In the genomic region with DNA sequence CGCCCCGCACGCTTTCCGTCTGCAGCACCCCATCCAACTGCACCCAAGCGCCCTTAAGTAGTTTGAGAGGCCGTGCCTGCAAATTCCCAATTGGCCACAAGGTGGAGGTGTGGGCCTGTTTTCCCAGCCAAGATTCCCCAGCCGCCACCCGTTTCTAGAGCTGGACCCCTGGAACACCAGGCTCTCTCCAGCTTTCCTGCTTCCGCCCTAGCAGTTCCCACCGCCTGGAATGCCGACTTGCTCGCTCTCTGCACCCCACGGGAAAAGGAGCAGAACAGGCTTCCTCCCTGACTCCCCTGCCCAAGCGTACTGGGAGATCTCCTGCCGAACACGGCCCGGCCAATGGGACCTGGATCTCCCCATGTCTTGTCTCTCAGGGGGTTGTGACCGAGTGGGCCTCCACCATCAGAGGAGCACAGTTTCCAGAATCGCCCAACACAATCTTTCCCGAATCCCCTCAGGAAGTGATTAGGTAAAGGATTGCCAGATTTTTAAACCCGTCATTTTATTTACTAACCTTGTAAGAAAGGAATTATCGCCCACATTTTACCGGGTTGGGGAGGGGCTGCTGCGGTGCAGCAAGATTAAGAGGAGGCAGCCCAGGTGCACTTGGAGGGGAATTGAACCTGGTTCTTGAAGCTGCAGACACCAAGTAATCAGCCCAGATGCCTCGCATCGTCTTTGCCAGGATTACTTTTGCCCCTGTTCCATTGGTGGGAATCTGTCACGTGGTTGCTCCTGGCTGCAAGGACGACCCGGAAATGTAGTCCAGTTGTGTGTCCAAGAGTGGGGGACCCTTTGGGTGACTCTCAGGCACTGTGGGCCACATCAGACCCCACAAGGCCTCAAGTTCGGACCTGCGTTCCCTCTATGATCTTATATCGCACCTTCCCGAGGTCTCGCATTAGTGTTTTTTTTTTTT, we compare ENCODE assay signal across 1 cellular context.
TF ChIP-seq lines count a peak whose summit lies in the region.

No MANE protein-coding gene starts in this region.

TF ChIP-seq in WTC11, 78 proteins besides CTCF, POLR2A, EP300 and RAD21 (continued from another document):
- TF ChIP-seq, protein P1, sequence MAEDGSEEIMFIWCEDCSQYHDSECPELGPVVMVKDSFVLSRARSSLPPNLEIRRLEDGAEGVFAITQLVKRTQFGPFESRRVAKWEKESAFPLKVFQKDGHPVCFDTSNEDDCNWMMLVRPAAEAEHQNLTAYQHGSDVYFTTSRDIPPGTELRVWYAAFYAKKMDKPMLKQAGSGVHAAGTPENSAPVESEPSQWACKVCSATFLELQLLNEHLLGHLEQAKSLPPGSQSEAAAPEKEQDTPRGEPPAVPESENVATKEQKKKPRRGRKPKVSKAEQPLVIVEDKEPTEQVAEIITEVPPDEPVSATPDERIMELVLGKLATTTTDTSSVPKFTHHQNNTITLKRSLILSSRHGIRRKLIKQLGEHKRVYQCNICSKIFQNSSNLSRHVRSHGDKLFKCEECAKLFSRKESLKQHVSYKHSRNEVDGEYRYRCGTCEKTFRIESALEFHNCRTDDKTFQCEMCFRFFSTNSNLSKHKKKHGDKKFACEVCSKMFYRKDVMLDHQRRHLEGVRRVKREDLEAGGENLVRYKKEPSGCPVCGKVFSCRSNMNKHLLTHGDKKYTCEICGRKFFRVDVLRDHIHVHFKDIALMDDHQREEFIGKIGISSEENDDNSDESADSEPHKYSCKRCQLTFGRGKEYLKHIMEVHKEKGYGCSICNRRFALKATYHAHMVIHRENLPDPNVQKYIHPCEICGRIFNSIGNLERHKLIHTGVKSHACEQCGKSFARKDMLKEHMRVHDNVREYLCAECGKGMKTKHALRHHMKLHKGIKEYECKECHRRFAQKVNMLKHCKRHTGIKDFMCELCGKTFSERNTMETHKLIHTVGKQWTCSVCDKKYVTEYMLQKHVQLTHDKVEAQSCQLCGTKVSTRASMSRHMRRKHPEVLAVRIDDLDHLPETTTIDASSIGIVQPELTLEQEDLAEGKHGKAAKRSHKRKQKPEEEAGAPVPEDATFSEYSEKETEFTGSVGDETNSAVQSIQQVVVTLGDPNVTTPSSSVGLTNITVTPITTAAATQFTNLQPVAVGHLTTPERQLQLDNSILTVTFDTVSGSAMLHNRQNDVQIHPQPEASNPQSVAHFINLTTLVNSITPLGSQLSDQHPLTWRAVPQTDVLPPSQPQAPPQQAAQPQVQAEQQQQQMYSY (CRISPR knock-in tag; IDR thresholded peaks at IDR 0.05), result peak; percentile 94
- TF ChIP-seq ELF4 (CRISPR knock-in tag; IDR thresholded peaks at IDR 0.05; ENCODE audit: low read depth) (no peak), TEAD4 (CRISPR knock-in tag; IDR thresholded peaks at IDR 0.05) (0 out of 2 replicates have a peak, but pooled peaks have one; percentile 61), ATF1 (CRISPR knock-in tag; IDR thresholded peaks at IDR 0.05) (no peak), ESRRA (CRISPR knock-in tag; IDR thresholded peaks at IDR 0.05; ENCODE audit: borderline replicate concordance) (0 out of 2 replicates have a peak, but pooled peaks have one; percentile 23), TCF7 (CRISPR knock-in tag; IDR thresholded peaks at IDR 0.05; ENCODE audit: low read depth) (no peak), ETV6 (CRISPR knock-in tag; IDR thresholded peaks at IDR 0.05) (peak; percentile 58), JAZF1 (CRISPR knock-in tag; IDR thresholded peaks at IDR 0.05) (no peak), SMAD3 (CRISPR knock-in tag; IDR thresholded peaks at IDR 0.05; ENCODE audit: borderline replicate concordance) (no peak), TEAD1 (CRISPR knock-in tag; IDR thresholded peaks at IDR 0.05) (0 out of 2 replicates have a peak, but pooled peaks have one; percentile 29)
- TF ChIP-seq, protein P2, sequence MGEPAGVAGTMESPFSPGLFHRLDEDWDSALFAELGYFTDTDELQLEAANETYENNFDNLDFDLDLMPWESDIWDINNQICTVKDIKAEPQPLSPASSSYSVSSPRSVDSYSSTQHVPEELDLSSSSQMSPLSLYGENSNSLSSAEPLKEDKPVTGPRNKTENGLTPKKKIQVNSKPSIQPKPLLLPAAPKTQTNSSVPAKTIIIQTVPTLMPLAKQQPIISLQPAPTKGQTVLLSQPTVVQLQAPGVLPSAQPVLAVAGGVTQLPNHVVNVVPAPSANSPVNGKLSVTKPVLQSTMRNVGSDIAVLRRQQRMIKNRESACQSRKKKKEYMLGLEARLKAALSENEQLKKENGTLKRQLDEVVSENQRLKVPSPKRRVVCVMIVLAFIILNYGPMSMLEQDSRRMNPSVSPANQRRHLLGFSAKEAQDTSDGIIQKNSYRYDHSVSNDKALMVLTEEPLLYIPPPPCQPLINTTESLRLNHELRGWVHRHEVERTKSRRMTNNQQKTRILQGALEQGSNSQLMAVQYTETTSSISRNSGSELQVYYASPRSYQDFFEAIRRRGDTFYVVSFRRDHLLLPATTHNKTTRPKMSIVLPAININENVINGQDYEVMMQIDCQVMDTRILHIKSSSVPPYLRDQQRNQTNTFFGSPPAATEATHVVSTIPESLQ (CRISPR knock-in tag; IDR thresholded peaks at IDR 0.05), result no peak
- TF ChIP-seq, protein P3, sequence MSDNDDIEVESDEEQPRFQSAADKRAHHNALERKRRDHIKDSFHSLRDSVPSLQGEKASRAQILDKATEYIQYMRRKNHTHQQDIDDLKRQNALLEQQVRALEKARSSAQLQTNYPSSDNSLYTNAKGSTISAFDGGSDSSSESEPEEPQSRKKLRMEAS (CRISPR knock-in tag; IDR thresholded peaks at IDR 0.05), result no peak; the same call in 1 of the 2 replicates
- TF ChIP-seq, protein P4, sequence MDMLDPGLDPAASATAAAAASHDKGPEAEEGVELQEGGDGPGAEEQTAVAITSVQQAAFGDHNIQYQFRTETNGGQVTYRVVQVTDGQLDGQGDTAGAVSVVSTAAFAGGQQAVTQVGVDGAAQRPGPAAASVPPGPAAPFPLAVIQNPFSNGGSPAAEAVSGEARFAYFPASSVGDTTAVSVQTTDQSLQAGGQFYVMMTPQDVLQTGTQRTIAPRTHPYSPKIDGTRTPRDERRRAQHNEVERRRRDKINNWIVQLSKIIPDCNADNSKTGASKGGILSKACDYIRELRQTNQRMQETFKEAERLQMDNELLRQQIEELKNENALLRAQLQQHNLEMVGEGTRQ (CRISPR knock-in tag; IDR thresholded peaks at IDR 0.05), result peak; percentile 94
- TF ChIP-seq, protein P5, sequence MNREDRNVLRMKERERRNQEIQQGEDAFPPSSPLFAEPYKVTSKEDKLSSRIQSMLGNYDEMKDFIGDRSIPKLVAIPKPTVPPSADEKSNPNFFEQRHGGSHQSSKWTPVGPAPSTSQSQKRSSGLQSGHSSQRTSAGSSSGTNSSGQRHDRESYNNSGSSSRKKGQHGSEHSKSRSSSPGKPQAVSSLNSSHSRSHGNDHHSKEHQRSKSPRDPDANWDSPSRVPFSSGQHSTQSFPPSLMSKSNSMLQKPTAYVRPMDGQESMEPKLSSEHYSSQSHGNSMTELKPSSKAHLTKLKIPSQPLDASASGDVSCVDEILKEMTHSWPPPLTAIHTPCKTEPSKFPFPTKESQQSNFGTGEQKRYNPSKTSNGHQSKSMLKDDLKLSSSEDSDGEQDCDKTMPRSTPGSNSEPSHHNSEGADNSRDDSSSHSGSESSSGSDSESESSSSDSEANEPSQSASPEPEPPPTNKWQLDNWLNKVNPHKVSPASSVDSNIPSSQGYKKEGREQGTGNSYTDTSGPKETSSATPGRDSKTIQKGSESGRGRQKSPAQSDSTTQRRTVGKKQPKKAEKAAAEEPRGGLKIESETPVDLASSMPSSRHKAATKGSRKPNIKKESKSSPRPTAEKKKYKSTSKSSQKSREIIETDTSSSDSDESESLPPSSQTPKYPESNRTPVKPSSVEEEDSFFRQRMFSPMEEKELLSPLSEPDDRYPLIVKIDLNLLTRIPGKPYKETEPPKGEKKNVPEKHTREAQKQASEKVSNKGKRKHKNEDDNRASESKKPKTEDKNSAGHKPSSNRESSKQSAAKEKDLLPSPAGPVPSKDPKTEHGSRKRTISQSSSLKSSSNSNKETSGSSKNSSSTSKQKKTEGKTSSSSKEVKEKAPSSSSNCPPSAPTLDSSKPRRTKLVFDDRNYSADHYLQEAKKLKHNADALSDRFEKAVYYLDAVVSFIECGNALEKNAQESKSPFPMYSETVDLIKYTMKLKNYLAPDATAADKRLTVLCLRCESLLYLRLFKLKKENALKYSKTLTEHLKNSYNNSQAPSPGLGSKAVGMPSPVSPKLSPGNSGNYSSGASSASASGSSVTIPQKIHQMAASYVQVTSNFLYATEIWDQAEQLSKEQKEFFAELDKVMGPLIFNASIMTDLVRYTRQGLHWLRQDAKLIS (CRISPR knock-in tag; IDR thresholded peaks at IDR 0.05; ENCODE audit: borderline replicate concordance), result no peak
- TF ChIP-seq, protein P6, sequence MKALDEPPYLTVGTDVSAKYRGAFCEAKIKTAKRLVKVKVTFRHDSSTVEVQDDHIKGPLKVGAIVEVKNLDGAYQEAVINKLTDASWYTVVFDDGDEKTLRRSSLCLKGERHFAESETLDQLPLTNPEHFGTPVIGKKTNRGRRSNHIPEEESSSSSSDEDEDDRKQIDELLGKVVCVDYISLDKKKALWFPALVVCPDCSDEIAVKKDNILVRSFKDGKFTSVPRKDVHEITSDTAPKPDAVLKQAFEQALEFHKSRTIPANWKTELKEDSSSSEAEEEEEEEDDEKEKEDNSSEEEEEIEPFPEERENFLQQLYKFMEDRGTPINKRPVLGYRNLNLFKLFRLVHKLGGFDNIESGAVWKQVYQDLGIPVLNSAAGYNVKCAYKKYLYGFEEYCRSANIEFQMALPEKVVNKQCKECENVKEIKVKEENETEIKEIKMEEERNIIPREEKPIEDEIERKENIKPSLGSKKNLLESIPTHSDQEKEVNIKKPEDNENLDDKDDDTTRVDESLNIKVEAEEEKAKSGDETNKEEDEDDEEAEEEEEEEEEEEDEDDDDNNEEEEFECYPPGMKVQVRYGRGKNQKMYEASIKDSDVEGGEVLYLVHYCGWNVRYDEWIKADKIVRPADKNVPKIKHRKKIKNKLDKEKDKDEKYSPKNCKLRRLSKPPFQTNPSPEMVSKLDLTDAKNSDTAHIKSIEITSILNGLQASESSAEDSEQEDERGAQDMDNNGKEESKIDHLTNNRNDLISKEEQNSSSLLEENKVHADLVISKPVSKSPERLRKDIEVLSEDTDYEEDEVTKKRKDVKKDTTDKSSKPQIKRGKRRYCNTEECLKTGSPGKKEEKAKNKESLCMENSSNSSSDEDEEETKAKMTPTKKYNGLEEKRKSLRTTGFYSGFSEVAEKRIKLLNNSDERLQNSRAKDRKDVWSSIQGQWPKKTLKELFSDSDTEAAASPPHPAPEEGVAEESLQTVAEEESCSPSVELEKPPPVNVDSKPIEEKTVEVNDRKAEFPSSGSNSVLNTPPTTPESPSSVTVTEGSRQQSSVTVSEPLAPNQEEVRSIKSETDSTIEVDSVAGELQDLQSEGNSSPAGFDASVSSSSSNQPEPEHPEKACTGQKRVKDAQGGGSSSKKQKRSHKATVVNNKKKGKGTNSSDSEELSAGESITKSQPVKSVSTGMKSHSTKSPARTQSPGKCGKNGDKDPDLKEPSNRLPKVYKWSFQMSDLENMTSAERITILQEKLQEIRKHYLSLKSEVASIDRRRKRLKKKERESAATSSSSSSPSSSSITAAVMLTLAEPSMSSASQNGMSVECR (CRISPR knock-in tag; IDR thresholded peaks at IDR 0.05; ENCODE audit: borderline replicate concordance), result peak; percentile 35; the same call in 1 of the 2 replicates
- TF ChIP-seq, protein P7, sequence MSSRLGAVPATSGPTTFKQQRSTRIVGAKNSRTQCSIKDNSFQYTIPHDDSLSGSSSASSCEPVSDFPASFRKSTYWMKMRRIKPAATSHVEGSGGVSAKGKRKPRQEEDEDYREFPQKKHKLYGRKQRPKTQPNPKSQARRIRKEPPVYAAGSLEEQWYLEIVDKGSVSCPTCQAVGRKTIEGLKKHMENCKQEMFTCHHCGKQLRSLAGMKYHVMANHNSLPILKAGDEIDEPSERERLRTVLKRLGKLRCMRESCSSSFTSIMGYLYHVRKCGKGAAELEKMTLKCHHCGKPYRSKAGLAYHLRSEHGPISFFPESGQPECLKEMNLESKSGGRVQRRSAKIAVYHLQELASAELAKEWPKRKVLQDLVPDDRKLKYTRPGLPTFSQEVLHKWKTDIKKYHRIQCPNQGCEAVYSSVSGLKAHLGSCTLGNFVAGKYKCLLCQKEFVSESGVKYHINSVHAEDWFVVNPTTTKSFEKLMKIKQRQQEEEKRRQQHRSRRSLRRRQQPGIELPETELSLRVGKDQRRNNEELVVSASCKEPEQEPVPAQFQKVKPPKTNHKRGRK (CRISPR knock-in tag; IDR thresholded peaks at IDR 0.05; ENCODE audit: borderline replicate concordance), result no peak
- TF ChIP-seq, protein P8, sequence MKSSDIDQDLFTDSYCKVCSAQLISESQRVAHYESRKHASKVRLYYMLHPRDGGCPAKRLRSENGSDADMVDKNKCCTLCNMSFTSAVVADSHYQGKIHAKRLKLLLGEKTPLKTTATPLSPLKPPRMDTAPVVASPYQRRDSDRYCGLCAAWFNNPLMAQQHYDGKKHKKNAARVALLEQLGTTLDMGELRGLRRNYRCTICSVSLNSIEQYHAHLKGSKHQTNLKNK (CRISPR knock-in tag; IDR thresholded peaks at IDR 0.05), result no peak
